Comparison of ENCODE assay signal across 8 cellular contexts in the genomic region with DNA sequence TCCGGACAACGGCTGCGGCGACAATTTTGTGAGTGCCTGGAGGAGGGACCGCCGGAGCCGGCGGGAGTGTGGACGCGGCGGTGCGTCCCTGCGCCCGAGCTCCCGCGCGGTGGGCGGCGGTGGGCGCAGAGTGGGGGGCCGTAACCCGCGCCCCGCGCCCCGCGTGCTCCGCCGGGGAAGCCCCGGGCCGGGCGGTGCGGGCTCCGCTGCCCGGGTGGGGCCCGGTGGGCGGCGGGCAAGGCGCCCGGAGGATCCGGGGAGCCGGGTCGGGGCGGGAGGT. TPM values are rescaled to one million over a fixed set of nuclear protein-coding genes. Genes with fewer than 3 reads are reported as not detected.
A peak's percentile ranks its signal among the peaks of the same experiment; 100 is the strongest.
DNase-seq lines count a peak whose midpoint lies in the region; TF ChIP-seq lines count a peak whose summit lies in the region.

No MANE protein-coding gene starts in this region.

- H3K9me3 ChIP-seq in iPS-18c (ENCODE audit: control insufficient read depth, insufficient read depth, low read length) (no peaks in the 10 kb centered on the region), testis (no peaks in the 10 kb centered on the region)

- no peaks in the 10 kb centered on the region for H3K27me3 ChIP-seq in testis

- H3K4me3 ChIP-seq in iPS-18c (ENCODE audit: insufficient read depth, low read depth, low read length) (peak overlapping the region; percentile 81), testis (peak overlapping the region; percentile 72 to 79)

- in situ Hi-C loops in ACHN (cut with HindIII; ENCODE audit: low pct_ligation_motif_present, low pct_unique_long_range_greater_than_20kb, low sequenced_read_pairs) = no loop called here

- peaks cover 6% of the 10 kb centered on the region for H3K4me1 Mint-ChIP-seq in activated naive CD4-positive, alpha-beta T cell treated with anti-CD3 and anti-CD28 coated beads, Interleukin-2, amount 50 U/mL, for 24 hours
- H3K4me1 Mint-ChIP-seq in activated CD4-positive, alpha-beta memory T cell treated with anti-CD3 and anti-CD28 coated beads for 36 hours (ENCODE audit: low read depth) = peaks cover 5% of the 10 kb centered on the region

- DNase-seq in activated naive CD4-positive, alpha-beta T cell (lab: John Stamatoyannopoulos, UW) = no peak
- DNase-seq in activated CD4-positive, alpha-beta memory T cell treated with anti-CD3 and anti-CD28 coated beads for 36 hours = no peak
- DNase-seq in testis = no peak
- no peak for DNase-seq in NCI-H2081 (lab: John Stamatoyannopoulos, UW)
- DNase-seq in iPS-NIHi7 (ENCODE audit: extremely low spot score) = no peak
- DNase-seq in ACHN = no peak

- no peaks in the 10 kb centered on the region for H3K36me3 Mint-ChIP-seq in activated naive CD4-positive, alpha-beta T cell treated with anti-CD3 and anti-CD28 coated beads, Interleukin-2, amount 50 U/mL, for 24 hours
- no peaks in the 10 kb centered on the region for H3K36me3 Mint-ChIP-seq in activated CD4-positive, alpha-beta memory T cell treated with anti-CD3 and anti-CD28 coated beads for 36 hours

- intact Hi-C loops in activated CD4-positive, alpha-beta memory T cell treated with anti-CD3 and anti-CD28 coated beads for 36 hours (cut with micrococcal nuclease) = loop anchor here (1.0 to 10.0 kb wide), 3 partner anchors 108 to 220 kb away; partner anchors contain the start of genes FKBP14 and ZNRF2
- intact Hi-C loops in testis (cut with DNase I; ENCODE audit: low total_unique reads) = no loop called here

- H3K9me3 Mint-ChIP-seq in activated naive CD4-positive, alpha-beta T cell treated with anti-CD3 and anti-CD28 coated beads, Interleukin-2, amount 50 U/mL, for 24 hours = no peaks in the 10 kb centered on the region
- H3K9me3 Mint-ChIP-seq in activated CD4-positive, alpha-beta memory T cell treated with anti-CD3 and anti-CD28 coated beads for 36 hours = no peaks in the 10 kb centered on the region

- no peaks in the 10 kb centered on the region for H3K27me3 Mint-ChIP-seq in activated naive CD4-positive, alpha-beta T cell treated with anti-CD3 and anti-CD28 coated beads, Interleukin-2, amount 50 U/mL, for 24 hours
- no peaks in the 10 kb centered on the region for H3K27me3 Mint-ChIP-seq in activated CD4-positive, alpha-beta memory T cell treated with anti-CD3 and anti-CD28 coated beads for 36 hours

- peak overlapping the region; percentile 79 for H3K4me3 Mint-ChIP-seq in activated naive CD4-positive, alpha-beta T cell treated with anti-CD3 and anti-CD28 coated beads, Interleukin-2, amount 50 U/mL, for 24 hours
- H3K4me3 Mint-ChIP-seq in activated CD4-positive, alpha-beta memory T cell treated with anti-CD3 and anti-CD28 coated beads for 36 hours = peak overlapping the region; percentile 73

- WGBS in testis, 2 donors = 0% methylated on average over 24 of the region's 44 CpGs; no CpG with 5 or more reads in 1 of the 2 donors

- TF ChIP-seq POLR2A in testis (IDR thresholded peaks at IDR 0.05) = no peak

- TF ChIP-seq CTCF in testis (IDR thresholded peaks at IDR 0.05) = no peak

- CTCF ChIA-PET in activated CD4-positive, alpha-beta memory T cell treated with anti-CD3 and anti-CD28 coated beads for 36 hours (lab: Charles Lee) = interaction anchor here (0.7 to 1.3 kb wide), 3 partner anchors 22 to 429 kb away, joined by 3 to 4 read pairs (median 3); no protein-coding TSS in a partner anchor

- peaks cover 3% of the 10 kb centered on the region for H3K4me1 ChIP-seq in testis

- H3K36me3 ChIP-seq in testis (ENCODE audit: low read depth, missing control alignments) = no peaks in the 10 kb centered on the region

- POLR2A ChIA-PET in activated CD4-positive, alpha-beta memory T cell treated with anti-CD3 and anti-CD28 coated beads for 36 hours (lab: Charles Lee) = interaction anchor here (1.2 kb wide), 1 partner anchor 9 kb away, joined by 3 read pairs; no protein-coding TSS in a partner anchor

- H3K27ac ChIP-seq in testis = peak overlapping the region; percentile 22 to 93

- H3K27ac Mint-ChIP-seq in activated naive CD4-positive, alpha-beta T cell treated with anti-CD3 and anti-CD28 coated beads, Interleukin-2, amount 50 U/mL, for 24 hours = no peak overlapping the region
- H3K27ac Mint-ChIP-seq in activated CD4-positive, alpha-beta memory T cell treated with anti-CD3 and anti-CD28 coated beads for 36 hours = no peak overlapping the region

RNA-seq across cellular contexts. Expression of gene MTURN, which starts 0.4 kb away (rescaled TPM):
- total RNA-seq in activated CD4-positive, alpha-beta memory T cell treated with anti-CD3 and anti-CD28 coated beads for 36 hours = 1 to 10 TPM; 3.1 to 3.7 TPM
- total RNA-seq in testis = 10 to 100 TPM; 17.3 to 25.6 TPM
- polyA plus RNA-seq in testis (ENCODE audit: insufficient read depth, low read depth, low replicate concordance) = 19.3 TPM
